ENCODE assay signal across 1 cellular context in the genomic region with DNA sequence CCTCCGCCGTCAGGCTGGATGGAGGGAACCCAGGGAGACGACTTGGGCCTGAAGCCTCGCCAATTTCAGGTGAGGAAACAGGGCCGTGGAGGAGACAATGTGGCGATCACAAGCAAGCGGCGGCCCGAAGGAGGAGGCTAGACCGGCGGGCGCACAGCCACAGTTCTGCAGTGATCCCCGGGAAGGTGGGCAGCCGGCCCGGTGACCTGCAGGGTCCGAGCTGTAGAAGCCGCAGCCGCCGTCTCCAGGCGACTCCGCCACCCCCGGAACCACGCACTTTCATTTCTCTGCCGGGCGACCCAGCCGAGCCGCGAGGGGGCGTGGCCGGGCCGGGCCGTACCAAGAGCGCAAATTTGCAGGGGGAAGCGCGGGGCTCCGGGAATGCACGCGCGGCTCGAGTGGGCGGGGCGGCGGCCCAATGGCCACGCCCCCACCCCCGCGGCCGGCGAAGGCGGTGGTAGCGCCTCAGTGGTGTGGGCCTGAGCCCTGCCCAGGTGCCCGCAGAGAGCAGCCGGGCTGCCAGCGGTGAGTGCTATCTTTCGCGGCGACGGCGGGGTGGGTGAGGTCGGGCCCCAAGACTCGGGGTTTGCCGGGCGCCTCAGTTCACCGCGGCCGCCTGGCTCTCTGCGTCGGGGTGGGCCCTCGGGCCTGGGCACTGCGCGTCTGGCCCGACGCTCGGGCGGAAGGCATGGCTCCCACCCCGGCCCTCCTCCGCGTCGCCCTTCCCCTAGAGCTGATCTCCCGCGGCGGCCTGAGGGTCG.
A peak's percentile ranks its signal among the peaks of the same experiment; 100 is the strongest.
TF ChIP-seq lines count a peak whose summit lies in the region.

POR (plus strand) TSS at position 501 of the 761 bp plus-strand sequence. CDS start 38,847 bp downstream, outside the sequence.

TF ChIP-seq in K562, 482 proteins besides CTCF, POLR2A, EP300 and RAD21 (continued from another document and continues in another):
- TF ChIP-seq EWSR1 (IDR thresholded peaks at IDR 0.05; ENCODE audit: borderline replicate concordance, low read depth, partially characterized antibody) (no peak), ZNF134 (CRISPR knock-in tag; conservative IDR thresholded peaks at IDR 0.05) (no peak), HOXB6 (CRISPR knock-in tag; IDR thresholded peaks at IDR 0.05; ENCODE audit: borderline replicate concordance) (0 out of 2 replicates have a peak, but pooled peaks have one; percentile 13), MTA2 (IDR thresholded peaks at IDR 0.05; ENCODE audit: low read depth) (no peak), NFIX (CRISPR knock-in tag; IDR thresholded peaks at IDR 0.05; ENCODE audit: low read depth) (no peak), CHD2 (IDR thresholded peaks at IDR 0.05; ENCODE audit: low read depth, low read length) (peak; percentile 39; the same call in 1 of the 2 replicates), RBM34 (IDR thresholded peaks at IDR 0.05; ENCODE audit: borderline replicate concordance, insufficient read depth, low read length) (0 out of 2 replicates have a peak, but pooled peaks have one; percentile 67), HDAC8 (tag; IDR thresholded peaks at IDR 0.05) (no peak), ZBTB12 (CRISPR knock-in tag; IDR thresholded peaks at IDR 0.05) (no peak), HMG20B (CRISPR knock-in tag; IDR thresholded peaks at IDR 0.05) (no peak), ZBTB17 (CRISPR knock-in tag; IDR thresholded peaks at IDR 0.05) (peak; percentile 33; the same call in 1 of the 2 replicates), ZFP1 (CRISPR knock-in tag; IDR thresholded peaks at IDR 0.05) (peak; percentile 43; the same call in 1 of the 2 replicates), DNMT1 (IDR thresholded peaks at IDR 0.05) (no peak), HNRNPL (IDR thresholded peaks at IDR 0.05; ENCODE audit: low read depth, low read length) (peak; percentile 100), ZNF740 (CRISPR knock-in tag; IDR thresholded peaks at IDR 0.05) (no peak; the same call in 1 of the 2 replicates), ZNF740 (tag; IDR thresholded peaks at IDR 0.05) (no peak), CREB3 (tag; conservative IDR thresholded peaks at IDR 0.05; ENCODE audit: low read depth) (no peak), ZNF518B (CRISPR knock-in tag; IDR thresholded peaks at IDR 0.05) (no peak), CEBPB (tag; IDR thresholded peaks at IDR 0.05) (no peak), ZNF778 (CRISPR knock-in tag; IDR thresholded peaks at IDR 0.05) (no peak), MLX (CRISPR knock-in tag; conservative IDR thresholded peaks at IDR 0.05) (peak in 1 of 2 experiments; percentile 91; a peak in 2 of 4 replicates), ZNF707 (CRISPR knock-in tag; conservative IDR thresholded peaks at IDR 0.05) (no peak; the same call in 1 of the 2 replicates), ILF3 (IDR thresholded peaks at IDR 0.05; ENCODE audit: borderline replicate concordance) (peak; percentile 49; the same call in 1 of the 2 replicates), POU5F1 (IDR thresholded peaks at IDR 0.05; ENCODE audit: borderline replicate concordance, low read depth, low read length, partially characterized antibody) (no peak), ZC3H11A (IDR thresholded peaks at IDR 0.05; ENCODE audit: low read depth, low read length) (no peak), ILK (tag; IDR thresholded peaks at IDR 0.05; ENCODE audit: borderline replicate concordance, low read depth) (no peak), FOXA3 (CRISPR knock-in tag; conservative IDR thresholded peaks at IDR 0.05 in 1 of 2, IDR thresholded peaks at IDR 0.05 in 1 of 2) (no peak; a peak in 1 of 4 replicates), RFX1 (IDR thresholded peaks at IDR 0.05) (peak; percentile 87), DMBX1 (CRISPR knock-in tag; IDR thresholded peaks at IDR 0.05; ENCODE audit: borderline replicate concordance) (peak; percentile 35), TEAD2 (tag; IDR thresholded peaks at IDR 0.05) (no peak), SIX5 (IDR thresholded peaks at IDR 0.05; ENCODE audit: borderline replicate concordance in 1 of 2, insufficient read depth in 1 of 2, low read depth in 1 of 2, low read length in 2 of 2) (peak; percentile 59 to 71; a peak in 3 of 4 replicates), PRMT5 (CRISPR knock-in tag; IDR thresholded peaks at IDR 0.05) (no peak), NFE2L1 (tag; IDR thresholded peaks at IDR 0.05; ENCODE audit: borderline replicate concordance, low read depth) (no peak), ZNF449 (CRISPR knock-in tag; IDR thresholded peaks at IDR 0.05) (no peak), PCBP2 (IDR thresholded peaks at IDR 0.05; ENCODE audit: low read depth, low read length, poor library complexity, severe bottlenecking) (no peak), ZNF444 (CRISPR knock-in tag; IDR thresholded peaks at IDR 0.05) (peak; percentile 60; the same call in 1 of the 2 replicates), MTA3 (IDR thresholded peaks at IDR 0.05; ENCODE audit: borderline replicate concordance) (peak; percentile 96), IRF2 (CRISPR knock-in tag; IDR thresholded peaks at IDR 0.05) (no peak), ZNF23 (CRISPR knock-in tag; IDR thresholded peaks at IDR 0.05) (0 out of 2 replicates have a peak, but pooled peaks have one; percentile 55), BMI1 (IDR thresholded peaks at IDR 0.05; ENCODE audit: low read length) (peak; percentile 18; the same call in 1 of the 2 replicates)
- TF ChIP-seq, protein P1, sequence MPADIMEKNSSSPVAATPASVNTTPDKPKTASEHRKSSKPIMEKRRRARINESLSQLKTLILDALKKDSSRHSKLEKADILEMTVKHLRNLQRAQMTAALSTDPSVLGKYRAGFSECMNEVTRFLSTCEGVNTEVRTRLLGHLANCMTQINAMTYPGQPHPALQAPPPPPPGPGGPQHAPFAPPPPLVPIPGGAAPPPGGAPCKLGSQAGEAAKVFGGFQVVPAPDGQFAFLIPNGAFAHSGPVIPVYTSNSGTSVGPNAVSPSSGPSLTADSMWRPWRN (IDR thresholded peaks at IDR 0.05; ENCODE audit: low read depth), result no peak
- TF ChIP-seq, protein P2, sequence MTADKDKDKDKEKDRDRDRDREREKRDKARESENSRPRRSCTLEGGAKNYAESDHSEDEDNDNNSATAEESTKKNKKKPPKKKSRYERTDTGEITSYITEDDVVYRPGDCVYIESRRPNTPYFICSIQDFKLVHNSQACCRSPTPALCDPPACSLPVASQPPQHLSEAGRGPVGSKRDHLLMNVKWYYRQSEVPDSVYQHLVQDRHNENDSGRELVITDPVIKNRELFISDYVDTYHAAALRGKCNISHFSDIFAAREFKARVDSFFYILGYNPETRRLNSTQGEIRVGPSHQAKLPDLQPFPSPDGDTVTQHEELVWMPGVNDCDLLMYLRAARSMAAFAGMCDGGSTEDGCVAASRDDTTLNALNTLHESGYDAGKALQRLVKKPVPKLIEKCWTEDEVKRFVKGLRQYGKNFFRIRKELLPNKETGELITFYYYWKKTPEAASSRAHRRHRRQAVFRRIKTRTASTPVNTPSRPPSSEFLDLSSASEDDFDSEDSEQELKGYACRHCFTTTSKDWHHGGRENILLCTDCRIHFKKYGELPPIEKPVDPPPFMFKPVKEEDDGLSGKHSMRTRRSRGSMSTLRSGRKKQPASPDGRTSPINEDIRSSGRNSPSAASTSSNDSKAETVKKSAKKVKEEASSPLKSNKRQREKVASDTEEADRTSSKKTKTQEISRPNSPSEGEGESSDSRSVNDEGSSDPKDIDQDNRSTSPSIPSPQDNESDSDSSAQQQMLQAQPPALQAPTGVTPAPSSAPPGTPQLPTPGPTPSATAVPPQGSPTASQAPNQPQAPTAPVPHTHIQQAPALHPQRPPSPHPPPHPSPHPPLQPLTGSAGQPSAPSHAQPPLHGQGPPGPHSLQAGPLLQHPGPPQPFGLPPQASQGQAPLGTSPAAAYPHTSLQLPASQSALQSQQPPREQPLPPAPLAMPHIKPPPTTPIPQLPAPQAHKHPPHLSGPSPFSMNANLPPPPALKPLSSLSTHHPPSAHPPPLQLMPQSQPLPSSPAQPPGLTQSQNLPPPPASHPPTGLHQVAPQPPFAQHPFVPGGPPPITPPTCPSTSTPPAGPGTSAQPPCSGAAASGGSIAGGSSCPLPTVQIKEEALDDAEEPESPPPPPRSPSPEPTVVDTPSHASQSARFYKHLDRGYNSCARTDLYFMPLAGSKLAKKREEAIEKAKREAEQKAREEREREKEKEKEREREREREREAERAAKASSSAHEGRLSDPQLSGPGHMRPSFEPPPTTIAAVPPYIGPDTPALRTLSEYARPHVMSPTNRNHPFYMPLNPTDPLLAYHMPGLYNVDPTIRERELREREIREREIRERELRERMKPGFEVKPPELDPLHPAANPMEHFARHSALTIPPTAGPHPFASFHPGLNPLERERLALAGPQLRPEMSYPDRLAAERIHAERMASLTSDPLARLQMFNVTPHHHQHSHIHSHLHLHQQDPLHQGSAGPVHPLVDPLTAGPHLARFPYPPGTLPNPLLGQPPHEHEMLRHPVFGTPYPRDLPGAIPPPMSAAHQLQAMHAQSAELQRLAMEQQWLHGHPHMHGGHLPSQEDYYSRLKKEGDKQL (CRISPR knock-in tag; IDR thresholded peaks at IDR 0.05; ENCODE audit: borderline replicate concordance), result peak; percentile 47; the same call in 1 of the 2 replicates
- TF ChIP-seq, protein P3, sequence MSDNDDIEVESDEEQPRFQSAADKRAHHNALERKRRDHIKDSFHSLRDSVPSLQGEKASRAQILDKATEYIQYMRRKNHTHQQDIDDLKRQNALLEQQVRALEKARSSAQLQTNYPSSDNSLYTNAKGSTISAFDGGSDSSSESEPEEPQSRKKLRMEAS (CRISPR knock-in tag; IDR thresholded peaks at IDR 0.05), result peak; percentile 83
